In the genomic region with DNA sequence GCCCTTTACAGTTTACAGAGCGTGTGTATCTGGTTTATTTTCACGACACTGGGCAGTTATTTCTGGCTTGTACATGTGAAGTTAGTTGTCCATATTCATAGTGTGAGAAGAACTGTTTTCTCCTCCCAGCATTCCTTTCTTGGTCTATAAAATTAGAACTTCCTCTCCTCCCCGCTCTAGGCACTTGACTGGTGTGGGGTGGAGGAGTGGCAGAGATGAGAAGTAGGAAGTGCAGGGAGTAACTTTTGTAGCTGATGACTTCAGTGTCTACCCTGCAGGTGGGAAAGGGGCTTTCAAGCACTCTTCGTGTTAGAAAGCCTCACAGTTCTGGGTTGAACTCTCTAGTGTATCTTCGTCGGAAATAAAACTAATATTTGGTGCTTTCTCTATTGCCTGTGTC, we compare ENCODE assay signal across 20 cellular contexts. TPM values are rescaled to one million over a fixed set of nuclear protein-coding genes. Genes with fewer than 3 reads are reported as not detected.
"Had no signal": no experiment of that assay in that cellular context is flagged by ENCODE, and none has a peak within 500 bp of the region (broad histone marks: within the 10 kb centered on the region; RNA-seq: fewer than 3 reads in every experiment).

No MANE protein-coding gene starts in this region.

- H3K4me1 ChIP-seq: ascending aorta, parathyroid adenoma, thyroid gland had no signal

- H3K27ac Mint-ChIP-seq: activated naive CD4-positive, alpha-beta T cell treated with anti-CD3 and anti-CD28 coated beads, Interleukin-2, amount 50 U/mL, for 24 hours; activated T-cell treated with anti-CD3 and anti-CD28 coated beads, Interleukin-2, amount 50 U/mL, for 72 hours; natural killer cell had no signal

- H3K27me3 Mint-ChIP-seq: activated naive CD4-positive, alpha-beta T cell treated with anti-CD3 and anti-CD28 coated beads, Interleukin-2, amount 50 U/mL, for 24 hours had no signal

- DNase-seq: activated gamma-delta T cell; activated T-cell treated with anti-CD3 and anti-CD28 coated beads, Interleukin-2, amount 50 U/mL, for 72 hours; cerebellar nuclear complex; cortex of kidney; erythroblast; foreskin melanocyte; head of caudate nucleus; kidney; mesenchymal stem cell; natural killer cell; stimulated activated CD4-positive, alpha-beta T cell treated with anti-CD3 and anti-CD28 coated beads, Interleukin-2, amount 100 ng/mL, for 24 hours; stimulated activated naive CD4-positive, alpha-beta T cell treated with Interleukin-2 at 50 U/mL for 16 hours; T1000; thyroid gland had no signal

- H3K9me3 ChIP-seq: ascending aorta, neutrophil, thyroid gland had no signal

- ATAC-seq: activated CD4-positive, CD25-positive, alpha-beta regulatory T cell treated with anti-CD3 and anti-CD28 coated beads, Interleukin-2, amount 50 U/mL, for 24 hours; activated T-cell treated with anti-CD3 and anti-CD28 coated beads, Interleukin-2, amount 50 U/mL, for 72 hours; natural killer cell had no signal

- H3K36me3 Mint-ChIP-seq: activated naive CD4-positive, alpha-beta T cell treated with anti-CD3 and anti-CD28 coated beads, Interleukin-2, amount 50 U/mL, for 24 hours; natural killer cell had no signal

- H3K9me3 Mint-ChIP-seq: activated naive CD4-positive, alpha-beta T cell treated with anti-CD3 and anti-CD28 coated beads, Interleukin-2, amount 50 U/mL, for 24 hours; activated T-cell treated with anti-CD3 and anti-CD28 coated beads, Interleukin-2, amount 50 U/mL, for 72 hours; natural killer cell had no signal

- H3K4me3 Mint-ChIP-seq: activated naive CD4-positive, alpha-beta T cell treated with anti-CD3 and anti-CD28 coated beads, Interleukin-2, amount 50 U/mL, for 24 hours; activated T-cell treated with anti-CD3 and anti-CD28 coated beads, Interleukin-2, amount 50 U/mL, for 72 hours; natural killer cell had no signal

- H3K27me3 ChIP-seq: ascending aorta, thyroid gland had no signal

- H3K27ac ChIP-seq: ascending aorta, neutrophil, parathyroid adenoma, thyroid gland had no signal

- H3K36me3 ChIP-seq: ascending aorta, neutrophil, thyroid gland had no signal

- H3K4me3 ChIP-seq: ascending aorta, thyroid gland had no signal

RNA-seq across cellular contexts. Expression of gene APOD, which starts 13.4 kb away (rescaled TPM):
- total RNA-seq: activated CD8-positive, alpha-beta memory T cell treated with anti-CD3 and anti-CD28 coated beads for 36 hours; natural killer cell had no signal
